Comparison of ENCODE assay signal across 14 cellular contexts in the genomic region with DNA sequence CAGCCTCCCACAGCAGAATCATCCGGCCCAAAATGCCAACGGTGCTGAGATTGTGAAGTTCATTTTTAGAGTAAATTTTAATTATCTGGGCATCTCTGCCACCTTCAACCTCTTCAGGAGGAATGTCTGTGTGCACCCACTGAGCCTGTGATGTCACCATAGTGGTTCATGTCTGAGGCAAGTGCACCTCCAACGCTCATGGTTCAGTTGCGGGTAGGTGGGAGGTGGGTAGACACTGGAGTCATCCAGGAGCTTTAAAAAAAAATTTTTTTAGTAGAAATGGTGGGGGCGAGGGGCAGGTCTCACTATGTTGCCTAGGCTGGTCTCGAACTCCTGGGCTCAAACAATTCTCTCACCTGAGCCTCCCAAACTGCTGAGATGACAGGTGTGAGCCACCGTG. TPM values are rescaled to one million over a fixed set of nuclear protein-coding genes. Genes with fewer than 3 reads are reported as not detected.
A peak's percentile ranks its signal among the peaks of the same experiment; 100 is the strongest.
DNase-seq lines count a peak whose midpoint lies in the region; ATAC-seq and TF ChIP-seq lines count a peak whose summit lies in the region.
"Had no signal": no experiment of that assay in that cellular context is flagged by ENCODE, and none has a peak within 500 bp of the region (broad histone marks: within the 10 kb centered on the region; RNA-seq: fewer than 3 reads in every experiment).

No MANE protein-coding gene starts in this region.

- H3K4me3 Mint-ChIP-seq in T-helper 1 cell treated with Interleukin-12 subunit alpha and Interleukin-12 subunit beta and Interleukin-4 antibody, amounts not matched to agents 30 μg/mL and 1 μg/mL, for 36 hours: peak overlapping the region; percentile 87
- H3K4me3 Mint-ChIP-seq in IgD-negative memory B cell: peak overlapping the region; percentile 85 to 95 (median 92)
- peak overlapping the region; percentile 93 for H3K4me3 Mint-ChIP-seq in neural crest cell

- TF ChIP-seq EP300 in stomach (IDR thresholded peaks at IDR 0.05): no peak

- H4K20me1 ChIP-seq in mammary epithelial cell (ENCODE audit: insufficient read depth, low read length): no peaks in the 10 kb centered on the region

- H2AFZ ChIP-seq in mammary epithelial cell (ENCODE audit: low read depth, low read length): no peak overlapping the region

- no peaks in the 10 kb centered on the region for H3K9me3 Mint-ChIP-seq in T-helper 1 cell treated with Interleukin-12 subunit alpha and Interleukin-12 subunit beta and Interleukin-4 antibody, amounts not matched to agents 30 μg/mL and 1 μg/mL, for 36 hours
- no peaks in the 10 kb centered on the region for H3K9me3 Mint-ChIP-seq in IgD-negative memory B cell
- H3K9me3 Mint-ChIP-seq in neural crest cell: no peaks in the 10 kb centered on the region

- peaks cover 24% of the 10 kb centered on the region for H3K4me1 ChIP-seq in mammary epithelial cell (ENCODE audit: insufficient read depth, low read length)
- H3K4me1 ChIP-seq in stomach: peaks cover 8 to 20% (median 18%) of the 10 kb centered on the region in 4 donors

- H3K27ac Mint-ChIP-seq in T-helper 1 cell treated with Interleukin-12 subunit alpha and Interleukin-12 subunit beta and Interleukin-4 antibody, amounts not matched to agents 30 μg/mL and 1 μg/mL, for 36 hours: no peak overlapping the region
- no peak overlapping the region for H3K27ac Mint-ChIP-seq in IgD-negative memory B cell
- H3K27ac Mint-ChIP-seq in neural crest cell (ENCODE audit: unreplicated experiment): no peak overlapping the region

- H3K27me3 ChIP-seq in mammary epithelial cell (ENCODE audit: insufficient read depth, low read length): no peaks in the 10 kb centered on the region
- no peaks in the 10 kb centered on the region for H3K27me3 ChIP-seq in stomach
- H3K27me3 ChIP-seq: pancreas had no signal

- peak overlapping the region; percentile 87 for H3K4me2 ChIP-seq in mammary epithelial cell (ENCODE audit: insufficient read depth, low read depth, low read length)

- 87% methylated on average over 7 of the region's 7 CpGs for WGBS in mammary epithelial cell (ENCODE audit: low coverage, missing lambda C conversion rate)
- WGBS in stomach, 5 donors: 87 to 92% (median 90%) methylated on average over 7 of the region's 7 CpGs

- no peak overlapping the region for H3K9ac ChIP-seq in mammary epithelial cell (ENCODE audit: insufficient read depth, low read length)

- H3K27me3 Mint-ChIP-seq in T-helper 1 cell treated with Interleukin-12 subunit alpha and Interleukin-12 subunit beta and Interleukin-4 antibody, amounts not matched to agents 30 μg/mL and 1 μg/mL, for 36 hours (ENCODE audit: low read depth): peaks cover 5% of the 10 kb centered on the region
- H3K27me3 Mint-ChIP-seq in IgD-negative memory B cell (no peaks in the 10 kb centered on the region), neural crest cell (ENCODE audit: low read depth) (peaks cover 20% of the 10 kb centered on the region)

- H3K9me3 ChIP-seq in mammary epithelial cell (replicated peaks; ENCODE audit: insufficient read depth, low read length) (no peaks in the 10 kb centered on the region), stomach (no peaks in the 10 kb centered on the region)
- H3K9me3 ChIP-seq: left ventricle myocardium inferior, pancreas had no signal

- TF ChIP-seq CTCF in mammary epithelial cell (conservative IDR thresholded peaks at IDR 0.05 in 1 of 2, IDR thresholded peaks at IDR 0.05 in 1 of 2; ENCODE audit: extremely low read depth in 1 of 2, insufficient read depth in 1 of 2, low read depth in 1 of 2, low read length in 2 of 2) (no peak), neural crest cell (conservative IDR thresholded peaks at IDR 0.05) (no peak), stomach (IDR thresholded peaks at IDR 0.05) (no peak)

- peaks cover 17% of the 10 kb centered on the region for H3K4me1 Mint-ChIP-seq in T-helper 1 cell treated with Interleukin-12 subunit alpha and Interleukin-12 subunit beta and Interleukin-4 antibody, amounts not matched to agents 30 μg/mL and 1 μg/mL, for 36 hours (ENCODE audit: low read depth)
- peaks cover 12 to 19% (median 17%) of the 10 kb centered on the region in 3 donors for H3K4me1 Mint-ChIP-seq in IgD-negative memory B cell
- H3K4me1 Mint-ChIP-seq in neural crest cell: peaks cover 22% of the 10 kb centered on the region

- peaks cover 8% of the 10 kb centered on the region for H3K36me3 Mint-ChIP-seq in T-helper 1 cell treated with Interleukin-12 subunit alpha and Interleukin-12 subunit beta and Interleukin-4 antibody, amounts not matched to agents 30 μg/mL and 1 μg/mL, for 36 hours (ENCODE audit: low read depth)
- no peaks in the 10 kb centered on the region for H3K36me3 Mint-ChIP-seq in IgD-negative memory B cell
- H3K36me3 Mint-ChIP-seq in neural crest cell (ENCODE audit: low read depth): no peaks in the 10 kb centered on the region

- H3K27ac ChIP-seq in mammary epithelial cell (ENCODE audit: insufficient read depth, low read depth, low read length) (no peak overlapping the region), stomach (peak overlapping the region in 2 of 5 donors; percentile 91 to 94)
- H3K27ac ChIP-seq: pancreas had no signal

- BruUV-seq in mammary epithelial cell (replicated peaks; lab: Mats Ljungman, UMichigan): no TSS peak

- DNase-seq in T-helper 1 cell (no peak), mammary epithelial cell (no peak), neural crest cell (ENCODE audit: low read depth, low spot score) (no peak), activated gamma-delta T cell treated with Interleukin-2 at 50 U/mL for 16 hours (no peak), stomach (no peak)
- DNase-seq: 8988T, left ventricle myocardium inferior, NCI-H2081 treated with DMSO at 0.1 percent for 48 hours, pancreas had no signal

- dilution Hi-C loops in mammary epithelial cell (cut with HindIII; ENCODE audit: low sequenced_read_pairs): loop anchor here (5.0 kb wide), 1 partner anchor 141 kb away; no protein-coding TSS in a partner anchor

- intact Hi-C loops in mammary epithelial cell (cut with micrococcal nuclease): no loop called here
- intact Hi-C loops in stomach (cut with DNase I; ENCODE audit: low total_unique reads): no loop called here

- H3K79me2 ChIP-seq in mammary epithelial cell (ENCODE audit: insufficient read depth, low read length): peaks cover 28% of the 10 kb centered on the region

- TF ChIP-seq POLR2A in stomach (IDR thresholded peaks at IDR 0.05): no peak

- H3K36me3 ChIP-seq in mammary epithelial cell (ENCODE audit: insufficient read depth, low read length) (no peaks in the 10 kb centered on the region), stomach (peaks cover 11 to 43% (median 34%) of the 10 kb centered on the region in 4 donors)
- H3K36me3 ChIP-seq: pancreas had no signal

- H3K4me3 ChIP-seq in mammary epithelial cell (replicated peaks in 1 of 3; ENCODE audit: insufficient read depth in 1 of 3, low read depth in 2 of 3, low read length in 3 of 3) (no peak overlapping the region), stomach (no peak overlapping the region)

- ATAC-seq in HG03095 (IDR thresholded peaks at IDR 0.05; ENCODE audit: unreplicated experiment): no peak
- ATAC-seq: pancreas had no signal

- in situ Hi-C loops in mammary epithelial cell (cut with MboI; ENCODE audit: low sequenced_read_pairs in 2 of 2): loop anchor here in 1 of 2 donors (10.0 kb wide), 1 partner anchor 79 kb away; a partner anchor contains a TSS

- CTCF ChIA-PET in mammary epithelial cell (lab: Charles Lee; ENCODE audit: low non-redundant PET): no interaction called here

RNA-seq across cellular contexts. Expression of a gene that starts 1.9 kb away (rescaled TPM):
- polyA plus RNA-seq in IgD-negative memory B cell (14.8 TPM), mammary epithelial cell (22.3 TPM), stomach (10 to 100 TPM in 2 of 3 donors, 1 to 10 TPM in 1; 8.1 to 18.1 (median 12.0) TPM)
- total RNA-seq in mammary epithelial cell (10 to 100 TPM; 53.2 to 56.1 TPM), neural crest cell (26.4 and 26.7 TPM in 2 replicates), stomach (100 to 1,000 TPM in 1 of 5 donors, 10 to 100 TPM in 4; 10.5 to 121 (median 26.5) TPM)
- 10.5 TPM for polyA minus RNA-seq in mammary epithelial cell

RNA-seq across cellular contexts. Expression of a gene that starts 30.6 kb away (rescaled TPM):
- polyA plus RNA-seq in IgD-negative memory B cell (20.8 TPM), mammary epithelial cell (18.4 TPM), stomach (10 to 100 TPM; 30.1 to 43.4 (median 39.0) TPM)
- total RNA-seq in mammary epithelial cell (10 to 100 TPM; 20.2 to 38.3 TPM), neural crest cell (32.3 and 32.4 TPM in 2 replicates), stomach (10 to 100 TPM; 19.6 to 76.4 (median 52.4) TPM)
- polyA minus RNA-seq in mammary epithelial cell: 2.3 TPM

RNA-seq across cellular contexts. Expression of a gene that starts 50.5 kb away (rescaled TPM):
- polyA plus RNA-seq in IgD-negative memory B cell: 1.5 TPM
- under 1 TPM; 0.33 to 0.96 TPM for total RNA-seq in mammary epithelial cell
- polyA plus RNA-seq in mammary epithelial cell: 0.99 TPM
- not detected for polyA minus RNA-seq in mammary epithelial cell
- total RNA-seq in neural crest cell: 1.0 TPM in 2 replicates
- total RNA-seq in stomach: under 1 TPM in 1 of 5 donors, not detected in 4; 0.37 TPM
- polyA plus RNA-seq in stomach: 1 to 10 TPM in 1 of 3 donors, not detected in 2; 1.1 TPM
- total RNA-seq: frontal cortex, left ventricle myocardium inferior had no signal

RNA-seq across cellular contexts. Expression of a gene that starts 55.5 kb away (rescaled TPM):
- polyA plus RNA-seq in IgD-negative memory B cell: 1.9 TPM
- total RNA-seq in mammary epithelial cell: 10 to 100 TPM in 1 of 2 donors, 1 to 10 TPM in 1; 6.8 to 21.6 TPM
- polyA plus RNA-seq in mammary epithelial cell: 24.1 TPM
- 15.3 TPM for polyA minus RNA-seq in mammary epithelial cell
- total RNA-seq in neural crest cell: 53.3 and 53.4 TPM in 2 replicates
- total RNA-seq in stomach: 10 to 100 TPM in 2 of 5 donors, 1 to 10 TPM in 3; 4.8 to 43.2 (median 8.4) TPM
- polyA plus RNA-seq in stomach: 10 to 100 TPM in 2 of 3 donors, 1 to 10 TPM in 1; 2.7 to 15.3 (median 10.9) TPM

RNA-seq across cellular contexts. Expression of a gene that starts 55.6 kb away (rescaled TPM):
- not detected for polyA plus RNA-seq in IgD-negative memory B cell
- total RNA-seq in mammary epithelial cell: 10 to 100 TPM in 1 of 2 donors, 1 to 10 TPM in 1; 3.1 to 12.3 TPM
- 3.6 TPM for polyA plus RNA-seq in mammary epithelial cell
- polyA minus RNA-seq in mammary epithelial cell: 19.5 TPM
- not detected in 2 replicates for total RNA-seq in neural crest cell
- total RNA-seq in stomach: 10 to 100 TPM in 2 of 5 donors, 1 to 10 TPM in 2, not detected in 1; 1.8 to 33.2 (median 9.8) TPM
- 10 to 100 TPM in 2 of 3 donors, 1 to 10 TPM in 1; 5.2 to 62.2 (median 22.7) TPM for polyA plus RNA-seq in stomach
- total RNA-seq: frontal cortex, left ventricle myocardium inferior, temporal lobe had no signal
